In the genomic region with DNA sequence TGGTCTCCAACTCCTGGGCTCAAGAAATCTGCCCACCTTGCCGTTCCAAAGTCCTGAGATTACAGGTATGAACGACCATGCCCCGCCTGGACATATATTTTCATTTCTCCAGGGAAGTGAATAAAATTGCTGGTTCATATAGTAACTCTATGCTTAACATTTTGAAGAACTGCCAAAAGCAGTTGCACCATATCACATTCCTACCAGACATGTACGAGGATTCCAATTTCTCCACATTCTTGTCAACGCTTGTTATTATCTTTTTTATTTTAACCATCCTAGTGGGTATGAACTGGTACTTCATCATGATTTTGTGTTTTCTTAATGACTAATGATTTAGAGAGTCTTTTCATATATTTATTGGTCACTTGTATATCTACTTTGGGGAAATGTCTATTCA, we compare ENCODE assay signal across 31 cellular contexts. TPM values are rescaled to one million over a fixed set of nuclear protein-coding genes. Genes with fewer than 3 reads are reported as not detected.
"Had no signal": no experiment of that assay in that cellular context is flagged by ENCODE, and none has a peak within 500 bp of the region (broad histone marks: within the 10 kb centered on the region; RNA-seq: fewer than 3 reads in every experiment).

No MANE protein-coding gene starts in this region.

- H3K36me3 Mint-ChIP-seq: brain had no signal

- H3K36me3 ChIP-seq: esophagus squamous epithelium, gastroesophageal sphincter, heart left ventricle, neutrophil, pancreas, right atrium auricular region, vagina had no signal

- H3K27ac Mint-ChIP-seq: activated B cell treated with CpG ODN at 0.5 μM for 24 hours; activated CD4-positive, alpha-beta T cell treated with anti-CD3 and anti-CD28 coated beads for 36 hours; activated T-cell treated with anti-CD3 and anti-CD28 coated beads, Interleukin-2, amount 50 U/mL, for 72 hours; brain; nephron; stimulated activated naive B cell treated with anti-CD40 and anti-IgM and Interleukin-4, amounts not matched to agents 10 μg/mL and 1 μg/mL and 100 μg/mL, for 72 hours; T-helper 17 cell had no signal

- H3K4me1 Mint-ChIP-seq: activated B cell treated with CpG ODN at 0.5 μM for 24 hours; activated CD4-positive, alpha-beta T cell treated with anti-CD3 and anti-CD28 coated beads for 36 hours; brain; nephron; stimulated activated naive B cell treated with anti-CD40 and anti-IgM and Interleukin-4, amounts not matched to agents 10 μg/mL and 1 μg/mL and 100 μg/mL, for 72 hours; T-helper 17 cell had no signal

- FAIRE-seq: keratinocyte, pancreas had no signal

- H3K4me3 Mint-ChIP-seq: activated B cell treated with CpG ODN at 0.5 μM for 24 hours; activated CD4-positive, alpha-beta T cell treated with anti-CD3 and anti-CD28 coated beads for 36 hours; activated T-cell treated with anti-CD3 and anti-CD28 coated beads, Interleukin-2, amount 50 U/mL, for 72 hours; brain; nephron; stimulated activated naive B cell treated with anti-CD40 and anti-IgM and Interleukin-4, amounts not matched to agents 10 μg/mL and 1 μg/mL and 100 μg/mL, for 72 hours; T-helper 17 cell had no signal

- H3K27me3 ChIP-seq: pancreas, right atrium auricular region, testis, vagina had no signal

- ATAC-seq: activated T-cell treated with anti-CD3 and anti-CD28 coated beads, Interleukin-2, amount 50 U/mL, for 72 hours; gastroesophageal sphincter; heart left ventricle; left colon; pancreas; psoas muscle; stimulated activated naive B cell treated with anti-CD40 and anti-IgM and Interleukin-4, amounts not matched to agents 10 μg/mL and 1 μg/mL and 100 μg/mL, for 72 hours; T-helper 17 cell had no signal

- H3K4me1 ChIP-seq: esophagus squamous epithelium, gastroesophageal sphincter, heart left ventricle, pancreas, psoas muscle, right atrium auricular region, testis, vagina had no signal

- DNase-seq: activated B cell treated with CpG ODN at 0.5 μM for 24 hours; activated CD4-positive, alpha-beta T cell treated with anti-CD3 and anti-CD28 coated beads for 36 hours; activated CD4-positive, alpha-beta T cell treated with anti-CD3 and anti-CD28 coated beads, Interleukin-2, amount 50 U/mL, for 4 hours; activated effector memory CD4-positive, alpha-beta T cell treated with anti-CD3 and anti-CD28 coated beads, Interleukin-2, amount 50 U/mL, for 16 hours; activated naive CD4-positive, alpha-beta T cell treated with anti-CD3 and anti-CD28 coated beads, Interleukin-2, amount 50 U/mL, for 16 hours; activated T-cell treated with anti-CD3 and anti-CD28 coated beads, Interleukin-2, amount 50 U/mL, for 72 hours; aorta; esophagus squamous epithelium; heart left ventricle; left colon; mesenchymal stem cell; pancreas; psoas muscle; stimulated activated CD8-positive, alpha-beta memory T cell treated with anti-CD3 and anti-CD28 coated beads, Interleukin-4, amount 100 ng/mL, for 48 hours; stimulated activated naive B cell treated with anti-CD40 and anti-IgM and Interleukin-4, amounts not matched to agents 10 μg/mL and 1 μg/mL and 100 μg/mL, for 72 hours; SW 1271; T-helper 17 cell; testis had no signal

- H3K4me3 ChIP-seq: coronary artery, esophagus squamous epithelium, gastroesophageal sphincter, heart left ventricle, pancreas, psoas muscle, right atrium auricular region, skin epidermis, testis, vagina had no signal

- H3K27ac ChIP-seq: coronary artery, esophagus squamous epithelium, gastroesophageal sphincter, heart left ventricle, neutrophil, pancreas, psoas muscle, right atrium auricular region, skin epidermis, testis, vagina had no signal

- H3K9me3 ChIP-seq: gastroesophageal sphincter, heart left ventricle, neutrophil, pancreas, psoas muscle, testis, vagina had no signal

RNA-seq across cellular contexts. Expression of a gene that starts 21.9 kb away (rescaled TPM):
- total RNA-seq: activated B cell treated with CpG ODN at 0.5 μM for 24 hours; activated CD4-positive, alpha-beta T cell treated with anti-CD3 and anti-CD28 coated beads for 36 hours; activated CD8-positive, alpha-beta memory T cell treated with anti-CD3 and anti-CD28 coated beads for 36 hours; activated T-cell treated with anti-CD3 and anti-CD28 coated beads, Interleukin-2, amount 50 U/mL, for 72 hours; aorta; esophagus squamous epithelium; gastroesophageal sphincter; heart left ventricle; left colon; lower leg skin; mononuclear cell; myocyte; psoas muscle; right atrium auricular region; T-helper 17 cell; vagina had no signal
- polyA plus RNA-seq: aorta, heart left ventricle, keratinocyte, pancreas, psoas muscle had no signal
